Comparison of ENCODE assay signal across 19 cellular contexts in genomic region chr2:36578343-36579296, GRCh38. TPM values are rescaled to one million over a fixed set of nuclear protein-coding genes. Genes with fewer than 3 reads are reported as not detected.
A peak's percentile ranks its signal among the peaks of the same experiment; 100 is the strongest.
DNase-seq lines count a peak whose midpoint lies in the region; ATAC-seq, FAIRE-seq and TF ChIP-seq lines count a peak whose summit lies in the region.
"Had no signal": no experiment of that assay in that cellular context is flagged by ENCODE, and none has a peak within 500 bp of the region (broad histone marks: within the 10 kb centered on the region; RNA-seq: fewer than 3 reads in every experiment).

No MANE protein-coding gene starts in this region.

- peaks cover 3% of the 10 kb centered on the region for H3K4me1 ChIP-seq in upper lobe of right lung

- no peaks in the 10 kb centered on the region for H3K9me3 Mint-ChIP-seq in stimulated activated naive CD8-positive, alpha-beta T cell treated with anti-CD3 and anti-CD28 coated beads, Interleukin-15, Interleukin-2, amounts not matched to agents 100 ng/mL and 50 ng/mL, for 24 hours
- H3K9me3 Mint-ChIP-seq: stimulated activated naive CD8-positive, alpha-beta T cell treated with anti-CD3 and anti-CD28 coated beads, Interleukin-15, amount 100 ng/mL, for 72 hours had no signal

- H3K27ac ChIP-seq in upper lobe of right lung = peak overlapping the region; percentile 43
- H3K27ac ChIP-seq: HL-60, VCaP had no signal

- no peaks in the 10 kb centered on the region for H3K27me3 ChIP-seq in upper lobe of right lung

- H3K4me3 Mint-ChIP-seq in stimulated activated naive CD8-positive, alpha-beta T cell treated with anti-CD3 and anti-CD28 coated beads, Interleukin-15, Interleukin-2, amounts not matched to agents 100 ng/mL and 50 ng/mL, for 24 hours = no peak overlapping the region

- TF ChIP-seq CTCF in upper lobe of right lung (IDR thresholded peaks at IDR 0.05) = no peak

- no peak for DNase-seq in stimulated activated naive CD8-positive, alpha-beta T cell treated with anti-CD3 and anti-CD28 coated beads, Interleukin-15, Interleukin-2, amounts not matched to agents 100 U/mL and 50 U/mL, for 24 hours
- DNase-seq in RKO (ENCODE audit: low spot score) = peak; percentile 96
- no peak for DNase-seq in upper lobe of right lung
- DNase-seq in NCI-H2171 (lab: John Stamatoyannopoulos, UW) = no peak
- DNase-seq in CD1c-positive myeloid dendritic cell (ENCODE audit: extremely low spot score) = no peak
- DNase-seq: activated effector memory CD4-positive, alpha-beta T cell treated with Interleukin-2 at 50 U/mL for 16 hours; C1 segment of cervical spinal cord; erythroblast; GF-D8; NCI-H1092; NCI-H510A; Right ventricle myocardium superior; stimulated activated CD4-positive, alpha-beta T cell treated with anti-CD3 and anti-CD28 coated beads, Interleukin-4, amount 100 ng/mL, for 1 hour; stimulated activated naive CD8-positive, alpha-beta T cell treated with anti-CD3 and anti-CD28 coated beads, Interleukin-15, amount 100 ng/mL, for 72 hours had no signal

- peak overlapping the region; percentile 17 for H3K4me3 ChIP-seq in upper lobe of right lung

- H3K27me3 Mint-ChIP-seq in stimulated activated naive CD8-positive, alpha-beta T cell treated with anti-CD3 and anti-CD28 coated beads, Interleukin-15, Interleukin-2, amounts not matched to agents 100 ng/mL and 50 ng/mL, for 24 hours = no peaks in the 10 kb centered on the region
- H3K27me3 Mint-ChIP-seq: stimulated activated naive CD8-positive, alpha-beta T cell treated with anti-CD3 and anti-CD28 coated beads, Interleukin-15, amount 100 ng/mL, for 72 hours had no signal

- intact Hi-C loops in upper lobe of right lung (cut with DNase I) = no loop called here

- peaks cover 77% of the 10 kb centered on the region for H3K36me3 ChIP-seq in upper lobe of right lung

- no peak for ATAC-seq in stimulated activated naive CD8-positive, alpha-beta T cell treated with anti-CD3 and anti-CD28 coated beads, Interleukin-15, Interleukin-2, amounts not matched to agents 100 U/mL and 50 U/mL, for 24 hours
- ATAC-seq in upper lobe of right lung = peak; percentile 86
- ATAC-seq in GM21381 (IDR thresholded peaks at IDR 0.05; ENCODE audit: unreplicated experiment) = no peak
- ATAC-seq: stimulated activated naive CD8-positive, alpha-beta T cell treated with anti-CD3 and anti-CD28 coated beads, Interleukin-15, amount 100 ng/mL, for 72 hours had no signal

- H3K36me3 Mint-ChIP-seq in stimulated activated naive CD8-positive, alpha-beta T cell treated with anti-CD3 and anti-CD28 coated beads, Interleukin-15, Interleukin-2, amounts not matched to agents 100 ng/mL and 50 ng/mL, for 24 hours (ENCODE audit: low read depth) = peaks cover 82% of the 10 kb centered on the region

- FAIRE-seq in islet of Langerhans (lab: Jason Lieb, UNC) = peak; percentile 27

- peak overlapping the region; percentile 42 for H3K27ac Mint-ChIP-seq in stimulated activated naive CD8-positive, alpha-beta T cell treated with anti-CD3 and anti-CD28 coated beads, Interleukin-15, Interleukin-2, amounts not matched to agents 100 ng/mL and 50 ng/mL, for 24 hours

- H3K4me1 Mint-ChIP-seq in stimulated activated naive CD8-positive, alpha-beta T cell treated with anti-CD3 and anti-CD28 coated beads, Interleukin-15, Interleukin-2, amounts not matched to agents 100 ng/mL and 50 ng/mL, for 24 hours (ENCODE audit: low read depth) = peaks cover 11% of the 10 kb centered on the region

- H3K9me3 ChIP-seq in upper lobe of right lung = no peaks in the 10 kb centered on the region

RNA-seq across cellular contexts. Expression of gene FEZ2, which starts 19.3 kb away (rescaled TPM):
- total RNA-seq in upper lobe of right lung = 47.1 TPM
